In genomic region chr14:76975051-76975450, GRCh38 we compare ENCODE assay signal across 13 cellular contexts.
"Had no signal": no experiment of that assay in that cellular context is flagged by ENCODE, and none has a peak within 500 bp of the region (broad histone marks: within the 10 kb centered on the region; RNA-seq: fewer than 3 reads in every experiment).

No MANE protein-coding gene starts in this region.

- H3K9me3 Mint-ChIP-seq: activated naive CD4-positive, alpha-beta T cell treated with anti-CD3 and anti-CD28 coated beads, Interleukin-2, amount 50 U/mL, for 72 hours had no signal

- H3K9me3 ChIP-seq: upper lobe of left lung had no signal

- H3K27me3 ChIP-seq: brain microvascular endothelial cell, upper lobe of left lung had no signal

- H3K27ac ChIP-seq: brain microvascular endothelial cell, upper lobe of left lung had no signal

- H3K36me3 Mint-ChIP-seq: activated naive CD4-positive, alpha-beta T cell treated with anti-CD3 and anti-CD28 coated beads, Interleukin-2, amount 50 U/mL, for 72 hours had no signal

- H3K4me3 Mint-ChIP-seq: T-helper 17 cell had no signal

- H3K4me3 ChIP-seq: skin epidermis, upper lobe of left lung had no signal

- H3K27ac Mint-ChIP-seq: T-helper 17 cell had no signal

- H3K27me3 Mint-ChIP-seq: T-helper 17 cell had no signal

- DNase-seq: activated CD4-positive, CD25-positive, alpha-beta regulatory T cell; activated effector memory CD4-positive, alpha-beta T cell treated with anti-CD3 and anti-CD28 coated beads, Interleukin-2, amount 50 U/mL, for 16 hours; activated T-cell treated with anti-CD3 and anti-CD28 coated beads, Interleukin-2, amount 50 U/mL, for 1 hour; amniotic stem cell; brain microvascular endothelial cell; islet precursor cell; mammary epithelial cell; retina; T-helper 17 cell; upper lobe of left lung had no signal

- ATAC-seq: activated naive CD4-positive, alpha-beta T cell treated with anti-CD3 and anti-CD28 coated beads, Interleukin-2, amount 50 U/mL, for 72 hours; left lobe of liver; T-helper 17 cell had no signal

- H3K36me3 ChIP-seq: brain microvascular endothelial cell, upper lobe of left lung had no signal
